In the genomic region with DNA sequence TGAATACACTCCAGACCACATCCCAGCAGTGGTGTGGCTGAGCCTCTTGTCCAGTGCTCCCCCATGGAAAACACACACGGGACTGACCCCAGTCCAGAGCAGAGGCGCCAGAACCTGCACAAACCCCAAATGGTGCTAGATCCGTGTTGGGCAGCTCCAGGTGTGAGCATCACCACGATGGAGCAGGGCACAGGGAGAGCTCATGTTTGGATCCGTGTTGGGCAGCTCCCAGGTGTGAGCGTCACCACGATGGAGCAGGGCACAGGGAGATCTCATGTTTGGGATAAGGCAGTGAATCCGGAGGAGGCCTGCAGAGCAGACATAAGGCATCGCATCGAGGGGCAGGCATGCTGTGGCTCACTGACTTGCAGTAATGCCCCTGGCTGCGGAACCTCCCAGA, we compare ENCODE assay signal across 34 cellular contexts.
"Had no signal": no experiment of that assay in that cellular context is flagged by ENCODE, and none has a peak within 500 bp of the region (broad histone marks: within the 10 kb centered on the region; RNA-seq: fewer than 3 reads in every experiment).

No MANE protein-coding gene starts in this region.

- H3K4me3 Mint-ChIP-seq: activated B cell treated with CpG ODN at 0.5 μM for 24 hours; activated CD4-positive, alpha-beta memory T cell treated with anti-CD3 and anti-CD28 coated beads for 36 hours; activated CD4-positive, alpha-beta T cell treated with anti-CD3 and anti-CD28 coated beads, Interleukin-2, amount 10 ng/mL, durations not matched to agents 24 days and 14 days; activated CD8-positive, alpha-beta T cell treated with anti-CD3 and anti-CD28 coated beads for 36 hours; activated naive CD4-positive, alpha-beta T cell treated with anti-CD3 and anti-CD28 coated beads for 36 hours; activated naive CD8-positive, alpha-beta T cell treated with anti-CD3 and anti-CD28 coated beads for 36 hours; activated T-cell treated with anti-CD3 and anti-CD28 coated beads, Interleukin-2, amount 50 U/mL, for 4 hours; activated T-cell treated with anti-CD3 and anti-CD28 coated beads, Interleukin-2, amount 50 U/mL, for 72 hours; activated T-helper 1 cell treated with anti-CD3 and anti-CD28 coated beads, Interleukin-12 subunit alpha, Interleukin-12 subunit beta, Interleukin-2, Interleukin-4 antibody, amounts not matched to agents 30 ng/mL and 10 ng/mL and 1 ng/mL, durations not matched to agents 14 hours and 24 hours and 36 hours; activated T-helper 17 cell treated with anti-CD3 and anti-CD28 coated beads, Interleukin-2, amount 50 U/mL, for 72 hours; T-helper 1 cell treated with Interleukin-12 subunit alpha and Interleukin-12 subunit beta and Interleukin-4 antibody, amounts not matched to agents 30 μg/mL and 1 μg/mL, for 36 hours; T-helper 2 cell treated with Interferon-gamma antibody and Interleukin-4, amounts not matched to agents 5 μg/mL and 100 μg/mL, for 36 hours had no signal

- H3K36me3 Mint-ChIP-seq: activated CD4-positive, alpha-beta memory T cell treated with anti-CD3 and anti-CD28 coated beads for 36 hours; activated naive CD4-positive, alpha-beta T cell treated with anti-CD3 and anti-CD28 coated beads, Interleukin-2, amount 50 U/mL, for 72 hours; activated naive CD8-positive, alpha-beta T cell treated with anti-CD3 and anti-CD28 coated beads for 36 hours had no signal

- ATAC-seq: activated CD8-positive, alpha-beta T cell treated with anti-CD3 and anti-CD28 coated beads for 36 hours; activated naive CD4-positive, alpha-beta T cell treated with anti-CD3 and anti-CD28 coated beads, Interleukin-2, amount 50 U/mL, for 72 hours; activated T-cell treated with anti-CD3 and anti-CD28 coated beads, Interleukin-2, amount 50 U/mL, for 72 hours; activated T-helper 17 cell treated with anti-CD3 and anti-CD28 coated beads, Interleukin-2, amount 50 U/mL, for 72 hours; body of pancreas had no signal

- H3K9me3 ChIP-seq: adrenal gland, body of pancreas had no signal

- H3K27ac Mint-ChIP-seq: activated B cell treated with CpG ODN at 0.5 μM for 24 hours; activated CD4-positive, alpha-beta memory T cell treated with anti-CD3 and anti-CD28 coated beads for 36 hours; activated CD4-positive, alpha-beta T cell treated with anti-CD3 and anti-CD28 coated beads, Interleukin-2, amount 10 ng/mL, durations not matched to agents 24 days and 14 days; activated CD8-positive, alpha-beta T cell treated with anti-CD3 and anti-CD28 coated beads for 36 hours; activated naive CD4-positive, alpha-beta T cell treated with anti-CD3 and anti-CD28 coated beads for 36 hours; activated naive CD4-positive, alpha-beta T cell treated with anti-CD3 and anti-CD28 coated beads, Interleukin-2, amount 50 U/mL, for 72 hours; activated naive CD8-positive, alpha-beta T cell treated with anti-CD3 and anti-CD28 coated beads for 36 hours; activated T-cell treated with anti-CD3 and anti-CD28 coated beads, Interleukin-2, amount 50 U/mL, for 72 hours; activated T-helper 1 cell treated with anti-CD3 and anti-CD28 coated beads, Interleukin-12 subunit alpha, Interleukin-12 subunit beta, Interleukin-2, Interleukin-4 antibody, amounts not matched to agents 30 ng/mL and 10 ng/mL and 1 ng/mL, durations not matched to agents 14 hours and 24 hours and 36 hours; activated T-helper 17 cell treated with anti-CD3 and anti-CD28 coated beads, Interleukin-2, amount 50 U/mL, for 72 hours; T-helper 1 cell treated with Interleukin-12 subunit alpha and Interleukin-12 subunit beta and Interleukin-4 antibody, amounts not matched to agents 30 μg/mL and 1 μg/mL, for 36 hours; T-helper 2 cell treated with Interferon-gamma antibody and Interleukin-4, amounts not matched to agents 5 μg/mL and 100 μg/mL, for 36 hours had no signal

- H3K27me3 Mint-ChIP-seq: activated CD4-positive, alpha-beta T cell treated with anti-CD3 and anti-CD28 coated beads, Interleukin-2, amount 10 ng/mL, durations not matched to agents 24 days and 14 days; activated CD8-positive, alpha-beta T cell treated with anti-CD3 and anti-CD28 coated beads for 36 hours had no signal

- H3K9me3 Mint-ChIP-seq: activated B cell treated with CpG ODN at 0.5 μM for 24 hours; activated CD4-positive, alpha-beta memory T cell treated with anti-CD3 and anti-CD28 coated beads for 36 hours; activated CD4-positive, alpha-beta T cell treated with anti-CD3 and anti-CD28 coated beads, Interleukin-2, amount 10 ng/mL, durations not matched to agents 24 days and 14 days; activated CD8-positive, alpha-beta T cell treated with anti-CD3 and anti-CD28 coated beads for 36 hours; activated naive CD4-positive, alpha-beta T cell treated with anti-CD3 and anti-CD28 coated beads for 36 hours; activated naive CD4-positive, alpha-beta T cell treated with anti-CD3 and anti-CD28 coated beads, Interleukin-2, amount 50 U/mL, for 72 hours; activated naive CD8-positive, alpha-beta T cell treated with anti-CD3 and anti-CD28 coated beads for 36 hours; activated T-cell treated with anti-CD3 and anti-CD28 coated beads, Interleukin-2, amount 50 U/mL, for 4 hours; activated T-cell treated with anti-CD3 and anti-CD28 coated beads, Interleukin-2, amount 50 U/mL, for 72 hours; activated T-helper 1 cell treated with anti-CD3 and anti-CD28 coated beads, Interleukin-12 subunit alpha, Interleukin-12 subunit beta, Interleukin-2, Interleukin-4 antibody, amounts not matched to agents 30 ng/mL and 10 ng/mL and 1 ng/mL, durations not matched to agents 14 hours and 24 hours and 36 hours; activated T-helper 17 cell treated with anti-CD3 and anti-CD28 coated beads, Interleukin-2, amount 50 U/mL, for 72 hours; T-helper 1 cell treated with Interleukin-12 subunit alpha and Interleukin-12 subunit beta and Interleukin-4 antibody, amounts not matched to agents 30 μg/mL and 1 μg/mL, for 36 hours; T-helper 2 cell treated with Interferon-gamma antibody and Interleukin-4, amounts not matched to agents 5 μg/mL and 100 μg/mL, for 36 hours had no signal

- H3K36me3 ChIP-seq: adrenal gland, brain microvascular endothelial cell, breast epithelium had no signal

- H3K27ac ChIP-seq: adrenal gland, body of pancreas, brain microvascular endothelial cell, breast epithelium, VCaP had no signal

- DNase-seq: activated B cell treated with CpG ODN at 0.5 μM for 24 hours; activated CD4-positive, alpha-beta memory T cell treated with anti-CD3 and anti-CD28 coated beads for 36 hours; activated CD4-positive, alpha-beta T cell treated with anti-CD3 and anti-CD28 coated beads for 4 hours; activated CD4-positive, alpha-beta T cell treated with anti-CD3 and anti-CD28 coated beads, Interleukin-2, amount 10 ng/mL, durations not matched to agents 24 days and 14 days; activated CD4-positive, alpha-beta T cell treated with anti-CD3 and anti-CD28 coated beads, Interleukin-2, amount 50 U/mL, for 1 hour; activated CD4-positive, alpha-beta T cell treated with anti-CD3 and anti-CD28 coated beads, Interleukin-2, amount 50 U/mL, for 4 hours; activated CD4-positive, CD25-positive, alpha-beta regulatory T cell treated with anti-CD3 and anti-CD28 coated beads, Interleukin-2, amount 50 U/mL, for 72 hours; activated CD8-positive, alpha-beta memory T cell treated with anti-CD3 and anti-CD28 coated beads, Interleukin-2, amount 50 U/mL, for 4 hours; activated CD8-positive, alpha-beta T cell treated with anti-CD3 and anti-CD28 coated beads for 36 hours; activated gamma-delta T cell treated with Interleukin-2 at 50 U/mL for 16 hours; activated naive CD4-positive, alpha-beta T cell; activated naive CD4-positive, alpha-beta T cell treated with anti-CD3 and anti-CD28 coated beads for 36 hours; activated naive CD4-positive, alpha-beta T cell treated with anti-CD3 and anti-CD28 coated beads, Interleukin-2, amount 50 U/mL, for 16 hours; activated naive CD8-positive, alpha-beta T cell treated with anti-CD3 and anti-CD28 coated beads for 36 hours; activated T-cell treated with anti-CD3 and anti-CD28 coated beads for 4 hours; activated T-cell treated with anti-CD3 and anti-CD28 coated beads, Interleukin-2, amount 50 U/mL, for 1 hour; activated T-cell treated with anti-CD3 and anti-CD28 coated beads, Interleukin-2, amount 50 U/mL, for 4 hours; activated T-cell treated with anti-CD3 and anti-CD28 coated beads, Interleukin-2, amount 50 U/mL, for 72 hours; amniotic stem cell; aorta; body of pancreas; brain microvascular endothelial cell; central memory CD4-positive, alpha-beta T cell; T-helper 1 cell; T-helper 2 cell; T-helper 9 cell had no signal

- H3K4me3 ChIP-seq: adrenal gland, body of pancreas, breast epithelium had no signal

- H3K27me3 ChIP-seq: body of pancreas, brain microvascular endothelial cell had no signal

- H3K4me1 ChIP-seq: adrenal gland, body of pancreas, breast epithelium had no signal

- H3K4me1 Mint-ChIP-seq: activated B cell treated with CpG ODN at 0.5 μM for 24 hours; activated CD4-positive, alpha-beta T cell treated with anti-CD3 and anti-CD28 coated beads, Interleukin-2, amount 10 ng/mL, durations not matched to agents 24 days and 14 days; activated naive CD8-positive, alpha-beta T cell treated with anti-CD3 and anti-CD28 coated beads for 36 hours; activated T-helper 17 cell treated with anti-CD3 and anti-CD28 coated beads, Interleukin-2, amount 50 U/mL, for 72 hours had no signal
